In genomic region chr2:235707411-235708096, GRCh38 we compare ENCODE assay signal across 17 cellular contexts.
DNase-seq lines count a peak whose midpoint lies in the region; ATAC-seq, FAIRE-seq and TF ChIP-seq lines count a peak whose summit lies in the region.
"Had no signal": no experiment of that assay in that cellular context is flagged by ENCODE, and none has a peak within 500 bp of the region (broad histone marks: within the 10 kb centered on the region; RNA-seq: fewer than 3 reads in every experiment).

No MANE protein-coding gene starts in this region.

- H3F3A ChIP-seq in PC-3 (ENCODE audit: low read length, unreplicated experiment): no peaks in the 10 kb centered on the region

- H2BK12ac ChIP-seq in H1 (ENCODE audit: low read depth, low read length) (no peak overlapping the region), neuronal stem cell (ENCODE audit: low read length) (peak overlapping the region; percentile 32)

- no peak for TF ChIP-seq CTCF in Caco-2 (IDR thresholded peaks at IDR 0.05; ENCODE audit: insufficient read depth in 1 of 2, low read depth in 1 of 2, low read length in 1 of 2, severe bottlenecking in 1 of 2, unreplicated experiment in 1 of 2)
- no peak for TF ChIP-seq CTCF in PC-3 (conservative IDR thresholded peaks at IDR 0.05; ENCODE audit: low read depth, low read length)
- no peak for TF ChIP-seq CTCF in H1 (IDR thresholded peaks at IDR 0.05; ENCODE audit: control extremely low read depth in 1 of 3, insufficient read depth in 1 of 3, low read depth in 1 of 3, low read length in 3 of 3)

- H3K18ac ChIP-seq in H1 (ENCODE audit: extremely low read depth, low read length) (no peak overlapping the region), neuronal stem cell (ENCODE audit: low read length) (peak overlapping the region; percentile 59)

- FAIRE-seq in H1 (lab: Jason Lieb, UNC): no peak
- FAIRE-seq: A549 had no signal

- H3K4me3 ChIP-seq in Caco-2 (ENCODE audit: low read depth, low read length) (no peak overlapping the region), PC-3 (ENCODE audit: low read length) (no peak overlapping the region), H1 (ENCODE audit: extremely low read depth in 1 of 4, insufficient read depth in 2 of 4, low read depth in 3 of 4, low read length in 4 of 4) (no peak overlapping the region), neuronal stem cell (ENCODE audit: low read length in 2 of 2) (peak overlapping the region in 1 of 2 donors; percentile 40)
- H3K4me3 ChIP-seq: A549, MG63, Peyer's patch had no signal

- TF ChIP-seq RAD21 in H1 (IDR thresholded peaks at IDR 0.05 in 1 of 2, conservative IDR thresholded peaks at IDR 0.05 in 1 of 2; ENCODE audit: low read depth in 2 of 2, low read length in 2 of 2): no peak

- TF ChIP-seq POLR2A in H1 (IDR thresholded peaks at IDR 0.05; ENCODE audit: control extremely low read depth in 1 of 2, low read depth in 2 of 2, low read length in 2 of 2): no peak

- POLR2A ChIA-PET in Caco-2 (lab: Charles Lee): no interaction called here
- POLR2A ChIA-PET in PC-3 (lab: Charles Lee; ENCODE audit: unreplicated experiment): no interaction called here
- POLR2A ChIA-PET in H1 (lab: Charles Lee; ENCODE audit: partially characterized antibody): no interaction called here

- H4K5ac ChIP-seq in H1 (ENCODE audit: insufficient read length, low read depth, low read length): no peak overlapping the region

- H3K27me3 ChIP-seq in Caco-2 (replicated peaks; ENCODE audit: control insufficient read depth, insufficient read depth, low read length) (no peaks in the 10 kb centered on the region), PC-3 (ENCODE audit: low read length) (no peaks in the 10 kb centered on the region), H1 (replicated peaks in 1 of 4; ENCODE audit: control insufficient read depth in 3 of 4, extremely low read depth in 1 of 4, insufficient read depth in 3 of 4, low read length in 3 of 4) (no peaks in the 10 kb centered on the region), neuronal stem cell (ENCODE audit: control insufficient read depth in 3 of 3, insufficient read depth in 3 of 3, low read depth in 1 of 3, low read length in 3 of 3) (no peaks in the 10 kb centered on the region)
- H3K27me3 ChIP-seq: MG63, Peyer's patch had no signal

- no peak overlapping the region for H3K9ac ChIP-seq in PC-3 (ENCODE audit: low read length)
- H3K9ac ChIP-seq in H1 (replicated peaks in 1 of 4; ENCODE audit: extremely low read depth in 1 of 4, low read depth in 3 of 4, low read length in 3 of 4): no peak overlapping the region
- H3K9ac ChIP-seq in neuronal stem cell (ENCODE audit: low read depth, low read length, poor library complexity): peak overlapping the region; percentile 39
- H3K9ac ChIP-seq: SK-N-SH had no signal

- intact Hi-C loops in Caco-2 (cut with micrococcal nuclease; ENCODE audit: unreplicated experiment): no loop called here
- intact Hi-C loops in PC-3 (cut with micrococcal nuclease): loop anchor here (5.0 kb wide), 2 partner anchors 35 to 40 kb away; no protein-coding TSS in a partner anchor

- H4K8ac ChIP-seq in H1 (ENCODE audit: extremely low read depth, insufficient read depth, low read length) (no peak overlapping the region; the same call in 1 of the 2 replicates), neuronal stem cell (ENCODE audit: low read depth, low read length) (no peak overlapping the region)

- H3K4ac ChIP-seq in H1 (replicated peaks; ENCODE audit: insufficient read length, low read depth, low read length): peak overlapping the region; percentile 32
- no peak overlapping the region for H3K4ac ChIP-seq in neuronal stem cell (ENCODE audit: low read length)

- H2BK5ac ChIP-seq in H1 (ENCODE audit: low read depth, low read length): peak overlapping the region; percentile 35; the same call in 1 of the 2 replicates
- no peak overlapping the region for H2BK5ac ChIP-seq in neuronal stem cell (ENCODE audit: low read length)

- no peaks in the 10 kb centered on the region for H4K20me1 ChIP-seq in PC-3 (ENCODE audit: low read length)
- peaks cover 11 to 23% of the 10 kb centered on the region in 2 experiments for H4K20me1 ChIP-seq in H1 (replicated peaks in 1 of 2; ENCODE audit: control insufficient read depth in 1 of 2, insufficient read depth in 2 of 2, low read length in 2 of 2)

- H2BK20ac ChIP-seq in H1 (ENCODE audit: low read length): no peak overlapping the region

- no peaks in the 10 kb centered on the region for H3K9me3 Mint-ChIP-seq in Caco-2 (ENCODE audit: unreplicated experiment)
- H3K9me3 Mint-ChIP-seq in activated naive CD8-positive, alpha-beta T cell treated with anti-CD3 and anti-CD28 coated beads, Interleukin-2, amount 50 U/mL, for 24 hours: no peaks in the 10 kb centered on the region

- WGBS in H1 (ENCODE audit: extremely low coverage in 1 of 2, insufficient coverage in 1 of 2, insufficient read length in 1 of 2, insufficient replicate concordance in 2 of 2, low coverage in 1 of 2, low lambda C conversion rate in 2 of 2, missing lambda C conversion rate in 1 of 2), 2 experiments: 95% methylated on average over 9 of the region's 18 CpGs; no CpG with 5 or more reads in 1 of the 2 experiments
- WGBS in neuronal stem cell (ENCODE audit: extremely low coverage in 2 of 2, insufficient read length in 2 of 2, insufficient replicate concordance in 1 of 2), 2 donors: no CpG with 5 or more reads among the region's 18 CpGs

- no peaks in the 10 kb centered on the region for H3K9me2 ChIP-seq in PC-3 (replicated peaks; ENCODE audit: low read length)
- H3K9me2 ChIP-seq: SK-N-SH had no signal

- TF ChIP-seq EP300 in H1 (IDR thresholded peaks at IDR 0.05; ENCODE audit: borderline replicate concordance in 1 of 2, low read depth in 2 of 2, low read length in 2 of 2): no peak

- DNase-seq in Caco-2: no peak
- DNase-seq in PC-3: no peak
- no peak for DNase-seq in H1 (ENCODE audit: low read depth in 1 of 2, low spot score in 2 of 2)
- DNase-seq in neuronal stem cell (ENCODE audit: low spot score): no peak
- no peak for DNase-seq in COLO829 (ENCODE audit: low spot score)
- DNase-seq in NCI-H1436 treated with DMSO at 0.1 percent for 48 hours (lab: John Stamatoyannopoulos, UW): no peak
- DNase-seq in activated naive CD8-positive, alpha-beta T cell treated with anti-CD3 and anti-CD28 coated beads, Interleukin-2, amount 50 U/mL, for 24 hours: no peak
- DNase-seq: DMS79 treated with DMSO at 0.1 percent for 48 hours, MG63, NCI-H1092, NCI-H2081 treated with DMSO at 0.1 percent for 48 hours, NCI-H510A treated with DMSO at 0.1 percent for 48 hours, SHP77, SK-N-SH had no signal

- H4K91ac ChIP-seq in H1 (replicated peaks; ENCODE audit: insufficient read length, low read length) (peak overlapping the region; percentile 59), neuronal stem cell (ENCODE audit: low read depth, low read length, poor library complexity) (no peak overlapping the region)

- H3K27me3 Mint-ChIP-seq in Caco-2 (ENCODE audit: insufficient read depth, unreplicated experiment): no peaks in the 10 kb centered on the region
- no peaks in the 10 kb centered on the region for H3K27me3 Mint-ChIP-seq in activated naive CD8-positive, alpha-beta T cell treated with anti-CD3 and anti-CD28 coated beads, Interleukin-2, amount 50 U/mL, for 24 hours

- H3K14ac ChIP-seq in H1 (ENCODE audit: insufficient read length): no peak overlapping the region
- H3K14ac ChIP-seq in neuronal stem cell (ENCODE audit: low read length): peak overlapping the region; percentile 25

- no peak overlapping the region for H3K56ac ChIP-seq in H1 (replicated peaks; ENCODE audit: insufficient read length, low read depth, low read length)

- H2BK15ac ChIP-seq in H1 (ENCODE audit: low read length) (no peak overlapping the region), neuronal stem cell (ENCODE audit: low read length) (no peak overlapping the region)

- H3K4me1 Mint-ChIP-seq in Caco-2 (ENCODE audit: low read depth, unreplicated experiment): peaks cover 15% of the 10 kb centered on the region
- no peaks in the 10 kb centered on the region for H3K4me1 Mint-ChIP-seq in activated naive CD8-positive, alpha-beta T cell treated with anti-CD3 and anti-CD28 coated beads, Interleukin-2, amount 50 U/mL, for 24 hours

- no peak overlapping the region for H2BK120ac ChIP-seq in H1 (replicated peaks; ENCODE audit: low read depth, low read length)
- H2BK120ac ChIP-seq in neuronal stem cell (ENCODE audit: low read depth, low read length): no peak overlapping the region

- H3K4me2 ChIP-seq in PC-3 (ENCODE audit: low read length) (no peak overlapping the region), H1 (ENCODE audit: insufficient read depth in 1 of 2, low read depth in 2 of 2, low read length in 2 of 2) (no peak overlapping the region), neuronal stem cell (ENCODE audit: insufficient read depth, low read length, poor library complexity, severe bottlenecking) (no peak overlapping the region)
- H3K4me2 ChIP-seq: SK-N-SH had no signal

- H3K79me1 ChIP-seq in H1 (ENCODE audit: low read depth, low read length) (peaks cover 16% of the 10 kb centered on the region), neuronal stem cell (ENCODE audit: low read depth, low read length) (peaks cover 5% of the 10 kb centered on the region)

- H3K4me3 Mint-ChIP-seq in Caco-2 (ENCODE audit: unreplicated experiment): no peak overlapping the region
- no peak overlapping the region for H3K4me3 Mint-ChIP-seq in activated naive CD8-positive, alpha-beta T cell treated with anti-CD3 and anti-CD28 coated beads, Interleukin-2, amount 50 U/mL, for 24 hours

- H3K36me3 ChIP-seq in Caco-2 (ENCODE audit: control insufficient read depth, insufficient read depth, low read length) (no peaks in the 10 kb centered on the region; the same call in 1 of the 2 replicates), PC-3 (ENCODE audit: low read depth, low read length) (peaks cover 6% of the 10 kb centered on the region; the same call in 1 of the 2 replicates), H1 (ENCODE audit: control insufficient read depth in 2 of 4, insufficient read depth in 4 of 4, low read length in 3 of 4) (peaks cover 0 to 7% (median 1%) of the 10 kb centered on the region in 4 experiments; a peak in 3 of 8 replicates), neuronal stem cell (replicated peaks in 1 of 2; ENCODE audit: control insufficient read depth in 2 of 2, insufficient read depth in 2 of 2, low read length in 2 of 2) (peaks cover 3 to 37% of the 10 kb centered on the region in 2 donors)
- H3K36me3 ChIP-seq: MG63 had no signal

- H3K4me1 ChIP-seq in Caco-2: peaks cover 22% of the 10 kb centered on the region
- peaks cover 62% of the 10 kb centered on the region for H3K4me1 ChIP-seq in PC-3 (ENCODE audit: insufficient read depth, low read length)
- peaks cover 0 to 15% (median 3%) of the 10 kb centered on the region in 4 experiments; a peak in 6 of 7 replicates for H3K4me1 ChIP-seq in H1 (replicated peaks in 1 of 4; ENCODE audit: control insufficient read depth in 3 of 4, insufficient read depth in 4 of 4, low read length in 3 of 4)
- H3K4me1 ChIP-seq in neuronal stem cell (ENCODE audit: control insufficient read depth in 2 of 2, insufficient read depth in 1 of 2, low read depth in 1 of 2, low read length in 2 of 2): peaks cover 14% of the 10 kb centered on the region in 2 donors

- no peaks in the 10 kb centered on the region for H3K23me2 ChIP-seq in H1 (ENCODE audit: low read depth, low read length)

- ATAC-seq in PC-3: no peak
- ATAC-seq in GM21723 (IDR thresholded peaks at IDR 0.05; ENCODE audit: unreplicated experiment): no peak
- ATAC-seq in activated naive CD8-positive, alpha-beta T cell treated with anti-CD3 and anti-CD28 coated beads, Interleukin-2, amount 50 U/mL, for 24 hours: no peak
- ATAC-seq: A549 had no signal

- H3K27ac Mint-ChIP-seq in Caco-2 (ENCODE audit: unreplicated experiment): peak overlapping the region; percentile 79
- H3K27ac Mint-ChIP-seq in activated naive CD8-positive, alpha-beta T cell treated with anti-CD3 and anti-CD28 coated beads, Interleukin-2, amount 50 U/mL, for 24 hours: no peak overlapping the region

- H2AK5ac ChIP-seq in H1 (ENCODE audit: low read depth, low read length) (peak overlapping the region; percentile 65; the same call in 1 of the 2 replicates), neuronal stem cell (ENCODE audit: low read depth, low read length) (peak overlapping the region; percentile 47)

- BruUV-seq in Caco-2 (replicated peaks; lab: Mats Ljungman, UMichigan): no TSS peak
- no TSS peak for BruUV-seq in PC-3 (replicated peaks; lab: Mats Ljungman, UMichigan)

- no peaks in the 10 kb centered on the region for H3K9me3 ChIP-seq in Caco-2
- H3K9me3 ChIP-seq in PC-3 (ENCODE audit: low read length): no peaks in the 10 kb centered on the region
- H3K9me3 ChIP-seq in H1 (ENCODE audit: insufficient read depth in 2 of 2, low read depth in 1 of 2, low read length in 1 of 2): no peaks in the 10 kb centered on the region
- no peaks in the 10 kb centered on the region for H3K9me3 ChIP-seq in neuronal stem cell (replicated peaks in 1 of 2; ENCODE audit: control insufficient read depth in 2 of 2, insufficient read depth in 1 of 2, low read depth in 1 of 2, low read length in 2 of 2)
- H3K9me3 ChIP-seq: A549, MG63, Peyer's patch, SK-N-SH had no signal

- peaks cover 80% of the 10 kb centered on the region for H3K79me2 ChIP-seq in PC-3 (ENCODE audit: low read length)
- H3K79me2 ChIP-seq in H1 (ENCODE audit: control insufficient read depth in 1 of 2, insufficient read depth in 2 of 2, low read length in 2 of 2): peaks cover 0 to 45% of the 10 kb centered on the region in 2 experiments; a peak in 2 of 4 replicates

- H2AFZ ChIP-seq in PC-3 (ENCODE audit: low read length) (no peak overlapping the region), H1 (ENCODE audit: low read length) (no peak overlapping the region), neuronal stem cell (ENCODE audit: low read length) (no peak overlapping the region)

- peak overlapping the region; percentile 96 for H3K27ac ChIP-seq in PC-3 (ENCODE audit: low read length)
- no peak overlapping the region for H3K27ac ChIP-seq in H1 (ENCODE audit: low read depth, low read length)
- H3K27ac ChIP-seq in neuronal stem cell (replicated peaks; ENCODE audit: low read length): no peak overlapping the region

- H3K23ac ChIP-seq in H1 (ENCODE audit: insufficient read length): peak overlapping the region; percentile 35
- peak overlapping the region; percentile 92 for H3K23ac ChIP-seq in neuronal stem cell (ENCODE audit: low read depth, low read length, poor library complexity)

- peaks cover 25% of the 10 kb centered on the region for H3K36me3 Mint-ChIP-seq in Caco-2 (ENCODE audit: insufficient read depth, unreplicated experiment)
- H3K36me3 Mint-ChIP-seq in activated naive CD8-positive, alpha-beta T cell treated with anti-CD3 and anti-CD28 coated beads, Interleukin-2, amount 50 U/mL, for 24 hours (ENCODE audit: low read depth): no peaks in the 10 kb centered on the region

- CTCF ChIA-PET in Caco-2 (lab: Charles Lee): no interaction called here
- CTCF ChIA-PET in PC-3 (lab: Charles Lee): no interaction called here
- CTCF ChIA-PET in H1 (lab: Charles Lee; ENCODE audit: partially characterized antibody): interaction anchor here (0.9 kb wide), 1 partner anchor 39 kb away, joined by 4 read pairs; no protein-coding TSS in a partner anchor
